4 cellular contexts compared by ENCODE assay signal in genomic region chr1:20273716-20274115, GRCh38. TPM values are rescaled to one million over a fixed set of nuclear protein-coding genes. Genes with fewer than 3 reads are reported as not detected.
"Had no signal": no experiment of that assay in that cellular context is flagged by ENCODE, and none has a peak within 500 bp of the region (broad histone marks: within the 10 kb centered on the region; RNA-seq: fewer than 3 reads in every experiment).

No MANE protein-coding gene starts in this region.

RNA-seq across cellular contexts. Expression of gene VWA5B1, which starts 17.0 kb away (rescaled TPM):
- total RNA-seq: GM23248, H4, H9, HFFc6 had no signal
- polyA plus RNA-seq: GM23248 had no signal
